ENCODE assay signal across 9 cellular contexts in the genomic region with DNA sequence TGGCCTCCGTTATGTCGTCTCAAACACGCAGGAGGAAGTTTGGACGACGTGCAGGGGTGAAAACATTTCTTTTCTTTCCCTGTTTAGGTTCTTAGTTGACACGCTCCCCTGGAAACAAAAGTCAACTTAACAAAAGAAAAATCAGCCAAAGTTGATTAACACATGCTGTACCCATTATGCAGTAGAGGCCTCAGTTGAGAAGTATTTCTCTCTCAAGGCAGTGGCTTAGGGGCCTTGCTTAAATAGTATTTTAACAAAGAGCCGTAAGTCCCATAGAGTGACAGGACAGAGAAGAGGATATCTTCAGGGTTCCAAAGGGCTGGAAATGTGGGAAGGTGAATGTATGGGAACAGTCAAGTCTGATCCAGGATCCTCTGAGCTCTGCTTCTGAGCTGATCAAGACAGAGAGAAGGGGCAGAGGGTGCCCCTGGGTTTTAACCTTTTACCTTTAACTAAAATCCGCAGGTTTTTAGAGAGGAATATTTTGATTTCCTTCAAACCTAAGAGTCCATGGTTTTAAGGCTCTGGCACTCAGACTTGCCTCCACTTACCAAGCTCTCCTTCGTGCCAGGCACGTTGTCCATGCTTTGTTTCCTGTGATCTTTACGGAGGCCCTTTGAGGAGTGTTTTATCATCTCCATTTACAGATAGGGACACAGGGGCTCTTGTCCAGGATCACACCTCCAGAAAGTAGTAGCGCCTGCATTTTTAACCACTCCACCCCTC. TPM values are rescaled to one million over a fixed set of nuclear protein-coding genes. Genes with fewer than 3 reads are reported as not detected.
DNase-seq lines count a peak whose midpoint lies in the region; ATAC-seq, FAIRE-seq and TF ChIP-seq lines count a peak whose summit lies in the region.
"Had no signal": no experiment of that assay in that cellular context is flagged by ENCODE, and none has a peak within 500 bp of the region (broad histone marks: within the 10 kb centered on the region; RNA-seq: fewer than 3 reads in every experiment).

No MANE protein-coding gene starts in this region.

- no peaks in the 10 kb centered on the region for H3K27me3 Mint-ChIP-seq in activated naive CD4-positive, alpha-beta T cell treated with anti-CD3 and anti-CD28 coated beads, Interleukin-2, amount 10 ng/mL, durations not matched to agents 7 days and 5 days
- no peaks in the 10 kb centered on the region for H3K27me3 Mint-ChIP-seq in type B pancreatic cell

- peaks cover 61% of the 10 kb centered on the region for H3K79me2 ChIP-seq in GM12878 (ENCODE audit: control insufficient read depth, insufficient read depth, low read length)

- H3K4me3 ChIP-seq in GM12878 (peak overlapping the region; percentile 12; the same call in 1 of the 2 replicates), mucosa of rectum (ENCODE audit: low read length in 2 of 2) (peak overlapping the region; percentile 78 to 88)

- no peak for TF ChIP-seq RAD21 in GM12878 (IDR thresholded peaks at IDR 0.05; ENCODE audit: insufficient read depth, low read depth, low read length)

- peaks cover 17% of the 10 kb centered on the region for H3K36me3 Mint-ChIP-seq in activated naive CD4-positive, alpha-beta T cell treated with anti-CD3 and anti-CD28 coated beads, Interleukin-2, amount 10 ng/mL, durations not matched to agents 7 days and 5 days
- H3K36me3 Mint-ChIP-seq in type B pancreatic cell, result no peaks in the 10 kb centered on the region

- no peaks in the 10 kb centered on the region for H3K9me3 Mint-ChIP-seq in activated naive CD4-positive, alpha-beta T cell treated with anti-CD3 and anti-CD28 coated beads, Interleukin-2, amount 10 ng/mL, durations not matched to agents 7 days and 5 days
- H3K9me3 Mint-ChIP-seq in type B pancreatic cell, result no peaks in the 10 kb centered on the region

- no peaks in the 10 kb centered on the region for H3K9me3 ChIP-seq in GM12878 (replicated peaks; ENCODE audit: control insufficient read depth, insufficient read depth, low read length)
- H3K9me3 ChIP-seq in mucosa of rectum (ENCODE audit: control insufficient read depth in 2 of 2, low read length in 2 of 2), result no peaks in the 10 kb centered on the region

- ATAC-seq in GM12878, result no peak; the same call in 2 of the 3 replicates

- BruUV-seq in GM12878 (replicated peaks; lab: Mats Ljungman, UMichigan), result TSS peak; percentile 95

- peak overlapping the region; percentile 75 for H3K4me2 ChIP-seq in GM12878 (ENCODE audit: control insufficient read depth, insufficient read depth)

- H4K20me1 ChIP-seq in GM12878 (ENCODE audit: control insufficient read depth, insufficient read depth), result peaks cover 16% of the 10 kb centered on the region

- H3K4me1 ChIP-seq in GM12878 (ENCODE audit: control insufficient read depth, insufficient read depth, low read length) (peaks cover 36% of the 10 kb centered on the region), mucosa of rectum (ENCODE audit: control insufficient read depth in 2 of 2, insufficient read depth in 2 of 2, low read length in 2 of 2) (peaks cover 16 to 23% of the 10 kb centered on the region in 2 donors)

- 3% methylated on average over 12 of the region's 12 CpGs for WGBS in GM12878 (ENCODE audit: insufficient coverage, insufficient replicate concordance, low lambda C conversion rate, missing lambda C conversion rate)

- TF ChIP-seq EP300 in GM12878 (IDR thresholded peaks at IDR 0.05; ENCODE audit: borderline replicate concordance in 1 of 2, control insufficient read depth in 1 of 2, low read depth in 2 of 2, low read length in 2 of 2), result peak in 1 of 2 experiments; percentile 27; a peak in 2 of 4 replicates

- peak; percentile 17 for DNase-seq in activated naive CD4-positive, alpha-beta T cell treated with anti-CD3 and anti-CD28 coated beads, Interleukin-2, amount 10 ng/mL, durations not matched to agents 7 days and 5 days
- DNase-seq in activated naive CD4-positive, alpha-beta T cell (lab: John Stamatoyannopoulos, UW), result no peak
- no peak for DNase-seq in GM12878 (ENCODE audit: low read depth, low spot score)
- DNase-seq in type B pancreatic cell (ENCODE audit: extremely low spot score, unreplicated experiment), result no peak
- no peak for DNase-seq in H4 (ENCODE audit: low spot score)
- DNase-seq in NCI-H1436 treated with DMSO at 0.1 percent for 48 hours (lab: John Stamatoyannopoulos, UW), result no peak
- DNase-seq in activated CD4-positive, alpha-beta T cell treated with anti-CD3 and anti-CD28 coated beads, Interleukin-2, amount 50 U/mL, for 1 hour, result no peak
- DNase-seq: NCI-H510A had no signal

- POLR2A ChIA-PET in GM12878 (lab: Charles Lee), result interaction anchor here (1.0 to 5.0 kb wide), 17 partner anchors 9 to 801 kb away, joined by 3 to 44 read pairs (median 4); partner anchors contain the start of genes RBM22 and TCOF1

- peaks cover 40% of the 10 kb centered on the region for H3K4me1 Mint-ChIP-seq in activated naive CD4-positive, alpha-beta T cell treated with anti-CD3 and anti-CD28 coated beads, Interleukin-2, amount 10 ng/mL, durations not matched to agents 7 days and 5 days
- peaks cover 14% of the 10 kb centered on the region for H3K4me1 Mint-ChIP-seq in type B pancreatic cell (ENCODE audit: unreplicated experiment)

- in situ Hi-C loops in GM12878 (cut with MboI), result no loop called here

- no peaks in the 10 kb centered on the region for H3K27me3 ChIP-seq in GM12878 (replicated peaks in 1 of 2; ENCODE audit: control insufficient read depth in 2 of 2, insufficient read depth in 2 of 2, low read length in 1 of 2)
- H3K27me3 ChIP-seq in mucosa of rectum (ENCODE audit: control insufficient read depth in 2 of 2, insufficient read depth in 2 of 2, low read length in 2 of 2), result no peaks in the 10 kb centered on the region

- peak overlapping the region; percentile 94 for H3K4me3 Mint-ChIP-seq in activated naive CD4-positive, alpha-beta T cell treated with anti-CD3 and anti-CD28 coated beads, Interleukin-2, amount 10 ng/mL, durations not matched to agents 7 days and 5 days
- peak overlapping the region; percentile 83 for H3K4me3 Mint-ChIP-seq in type B pancreatic cell

- peak overlapping the region; percentile 43 for H2AFZ ChIP-seq in GM12878 (ENCODE audit: control insufficient read depth, low read depth, low read length)

- TF ChIP-seq POLR2A in GM12878 (IDR thresholded peaks at IDR 0.05; ENCODE audit: low read depth, low read length), result 0 out of 2 replicates have a peak, but pooled peaks have one; percentile 51

- H3K27ac Mint-ChIP-seq in activated naive CD4-positive, alpha-beta T cell treated with anti-CD3 and anti-CD28 coated beads, Interleukin-2, amount 10 ng/mL, durations not matched to agents 7 days and 5 days, result peak overlapping the region; percentile 99
- no peak overlapping the region for H3K27ac Mint-ChIP-seq in type B pancreatic cell

- SMC1A ChIA-PET in GM12878 (lab: Charles Lee; ENCODE audit: uncharacterized antibody, unreplicated experiment), result interaction anchor here (0.6 to 3.5 kb wide), 10 partner anchors 10 to 297 kb away, joined by 3 to 23 read pairs (median 3); no protein-coding TSS in a partner anchor

- no peak for TF ChIP-seq CTCF in GM12878 (IDR thresholded peaks at IDR 0.05 in 2 of 3, conservative IDR thresholded peaks at IDR 0.05 in 1 of 3; ENCODE audit: control insufficient read depth in 2 of 3, extremely low read depth in 1 of 3, insufficient read depth in 1 of 3, low read depth in 3 of 3, low read length in 3 of 3)
- TF ChIP-seq CTCF in type B pancreatic cell (conservative IDR thresholded peaks at IDR 0.05), result no peak

- CTCF ChIA-PET in activated naive CD4-positive, alpha-beta T cell treated with anti-CD3 and anti-CD28 coated beads, Interleukin-2, amount 10 ng/mL, durations not matched to agents 7 days and 5 days (lab: Charles Lee), result interaction anchor here (1.0 to 5.4 kb wide), 4 partner anchors 14 to 62 kb away, joined by 3 to 31 read pairs (median 4); no protein-coding TSS in a partner anchor
- CTCF ChIA-PET in GM12878 (lab: Yijun Ruan, JAX), result interaction anchor here (0.8 to 2.1 kb wide), 6 partner anchors 9 to 77 kb away, joined by 3 to 10 read pairs (median 4); no protein-coding TSS in a partner anchor

- RAD21 ChIA-PET in GM12878 (lab: Charles Lee; ENCODE audit: unreplicated experiment), result interaction anchor here (0.7 to 5.3 kb wide), 8 partner anchors 8 to 37 kb away, joined by 3 to 49 read pairs (median 6); no protein-coding TSS in a partner anchor

- FAIRE-seq in GM12878 (lab: Jason Lieb, UNC), result no peak

- peak overlapping the region; percentile 91 for H3K9ac ChIP-seq in GM12878 (ENCODE audit: control insufficient read depth, insufficient read depth, low read length)
- H3K9ac ChIP-seq in mucosa of rectum (ENCODE audit: low read depth in 1 of 2, low read length in 2 of 2), result peak overlapping the region; percentile 66 to 70

- intact Hi-C loops in GM12878 (cut with micrococcal nuclease; ENCODE audit: unreplicated experiment), result loop anchor here (2.0 to 10.0 kb wide), 3 partner anchors 35 to 1609 kb away; partner anchors contain the start of genes ANXA6 and RPS14

- H3K36me3 ChIP-seq in GM12878 (ENCODE audit: control insufficient read depth in 2 of 2, insufficient read depth in 2 of 2, low read length in 1 of 2), result peaks cover 2 to 10% of the 10 kb centered on the region in 2 experiments; a peak in 3 of 4 replicates
- H3K36me3 ChIP-seq in mucosa of rectum (ENCODE audit: control insufficient read depth in 2 of 2, insufficient read depth in 2 of 2, low read length in 2 of 2), result no peaks in the 10 kb centered on the region

- H3K27ac ChIP-seq in GM12878 (ENCODE audit: control insufficient read depth, insufficient read depth), result peak overlapping the region; percentile 100
- H3K27ac ChIP-seq in mucosa of rectum (ENCODE audit: low read depth in 2 of 2, low read length in 2 of 2), result peak overlapping the region; percentile 83 to 90

RNA-seq across cellular contexts. Expression of gene CD74, which starts 0.6 kb away (rescaled TPM):
- 2,823 and 2,919 TPM in 2 replicates for total RNA-seq in GM12878 (2013; cell fraction: nucleolus; rRNA removed)
- total RNA-seq in GM12878 (2014; rRNA removed) (10,156 and 11,063 TPM in 2 replicates), GM12878 (2014; rRNA removed; fragmentation: Illumina TruSeq; extraction: Trizol) (2,507 and 2,767 TPM in 2 replicates), GM12878 (2021) (4,973 and 5,010 TPM in 2 replicates), type B pancreatic cell (ENCODE audit: low replicate concordance) (24.9 and 37.2 TPM in 2 replicates)
- polyA plus RNA-seq in GM12878 (2011; ENCODE audit: low read depth), result 4,271 TPM
- polyA plus RNA-seq in GM12878 (2011; rRNA removed) (309 and 1,760 TPM in 2 replicates), GM12878 (2014; fragmentation: Illumina TruSeq; extraction: Trizol) (3,291 and 4,542 TPM in 2 replicates), GM12878 (2014; fragmentation: Nextera tagmentation; extraction: Ambion mirVana) (1,000 to 10,000 TPM; 1,387 to 2,107 TPM), GM12878 (2014; rRNA removed) (3,302 and 5,141 TPM in 2 replicates), GM12878 (2016; fragmentation: Nextera tagmentation; extraction: Ambion mirVana) (1,000 to 10,000 TPM; 6,006 to 6,596 TPM)
- 1,718 and 2,321 TPM in 2 replicates for polyA plus RNA-seq in GM12878 (2011; cell fraction: cytosol; rRNA removed)
- polyA plus RNA-seq in GM12878 (2011; cell fraction: nucleus; rRNA removed), result 1,510 and 1,766 TPM in 2 replicates
- 6,323 and 7,232 TPM in 2 replicates for polyA plus RNA-seq in GM12878 (2012)
- polyA minus RNA-seq in GM12878 (2011; rRNA and poly(A)+ RNA removed), result 1,457 and 1,517 TPM in 2 replicates
- polyA minus RNA-seq in GM12878 (2011; cell fraction: cytosol; rRNA and poly(A)+ RNA removed), result 1,302 and 1,364 TPM in 2 replicates
- 388 and 604 TPM in 2 replicates for polyA minus RNA-seq in GM12878 (2011; cell fraction: nucleus; rRNA and poly(A)+ RNA removed)
- 1.6 and 11.7 TPM in 2 replicates for total RNA-seq in H4 (2014; rRNA removed; shearing (Covaris generic))

RNA-seq across cellular contexts. Expression of gene RPS14, which starts 36.2 kb away (rescaled TPM):
- 281 and 294 TPM in 2 replicates for total RNA-seq in GM12878 (2013; cell fraction: nucleolus; rRNA removed)
- 3,103 and 3,139 TPM in 2 replicates for total RNA-seq in GM12878 (2014; rRNA removed)
- 2,472 and 2,596 TPM in 2 replicates for total RNA-seq in GM12878 (2014; rRNA removed; fragmentation: Illumina TruSeq; extraction: Trizol)
- 3,369 and 3,514 TPM in 2 replicates for total RNA-seq in GM12878 (2021)
- polyA plus RNA-seq in GM12878 (2011; ENCODE audit: low read depth), result 9,466 TPM
- 3,820 and 3,850 TPM in 2 replicates for polyA plus RNA-seq in GM12878 (2011; rRNA removed)
- 6,340 and 8,149 TPM in 2 replicates for polyA plus RNA-seq in GM12878 (2011; cell fraction: cytosol; rRNA removed)
- polyA plus RNA-seq in GM12878 (2011; cell fraction: nucleus; rRNA removed), result 1,312 and 1,697 TPM in 2 replicates
- 4,574 and 5,154 TPM in 2 replicates for polyA plus RNA-seq in GM12878 (2012)
- polyA plus RNA-seq in GM12878 (2014; fragmentation: Illumina TruSeq; extraction: Trizol), result 3,219 and 4,047 TPM in 2 replicates
- polyA plus RNA-seq in GM12878 (2014; fragmentation: Nextera tagmentation; extraction: Ambion mirVana), result 1,000 to 10,000 TPM; 2,295 to 2,356 TPM
- polyA plus RNA-seq in GM12878 (2014; rRNA removed), result 3,649 and 3,781 TPM in 2 replicates
- 1,000 to 10,000 TPM; 2,318 to 2,319 TPM for polyA plus RNA-seq in GM12878 (2016; fragmentation: Nextera tagmentation; extraction: Ambion mirVana)
- polyA minus RNA-seq in GM12878 (2011; rRNA and poly(A)+ RNA removed), result 1,451 and 1,695 TPM in 2 replicates
- 359 and 410 TPM in 2 replicates for polyA minus RNA-seq in GM12878 (2011; cell fraction: cytosol; rRNA and poly(A)+ RNA removed)
- polyA minus RNA-seq in GM12878 (2011; cell fraction: nucleus; rRNA and poly(A)+ RNA removed), result 135 and 152 TPM in 2 replicates
- total RNA-seq in type B pancreatic cell (ENCODE audit: low replicate concordance), result 2,469 and 2,543 TPM in 2 replicates
- total RNA-seq in H4 (2014; rRNA removed; shearing (Covaris generic)), result 2,476 and 2,863 TPM in 2 replicates

RNA-seq across cellular contexts. Expression of gene TCOF1, which starts 55.8 kb away (rescaled TPM):
- 55.0 and 67.3 TPM in 2 replicates for total RNA-seq in GM12878 (2013; cell fraction: nucleolus; rRNA removed)
- 35.0 and 42.1 TPM in 2 replicates for total RNA-seq in GM12878 (2014; rRNA removed)
- 30.5 and 35.6 TPM in 2 replicates for total RNA-seq in GM12878 (2014; rRNA removed; fragmentation: Illumina TruSeq; extraction: Trizol)
- total RNA-seq in GM12878 (2021), result 74.7 and 83.9 TPM in 2 replicates
- polyA plus RNA-seq in GM12878 (2011; ENCODE audit: low read depth), result 11.1 TPM
- polyA plus RNA-seq in GM12878 (2011; rRNA removed), result 6.4 and 12.7 TPM in 2 replicates
- 17.0 and 18.6 TPM in 2 replicates for polyA plus RNA-seq in GM12878 (2011; cell fraction: cytosol; rRNA removed)
- polyA plus RNA-seq in GM12878 (2011; cell fraction: nucleus; rRNA removed), result 48.4 and 68.2 TPM in 2 replicates
- polyA plus RNA-seq in GM12878 (2012), result 20.7 and 25.6 TPM in 2 replicates
- 39.4 and 56.1 TPM in 2 replicates for polyA plus RNA-seq in GM12878 (2014; fragmentation: Illumina TruSeq; extraction: Trizol)
- polyA plus RNA-seq in GM12878 (2014; fragmentation: Nextera tagmentation; extraction: Ambion mirVana), result 10 to 100 TPM in 1 of 2 experiments, 1 to 10 TPM in 1; 8.7 to 12.3 TPM
- polyA plus RNA-seq in GM12878 (2014; rRNA removed), result 35.4 and 44.6 TPM in 2 replicates
- 10 to 100 TPM; 71.2 to 76.3 TPM for polyA plus RNA-seq in GM12878 (2016; fragmentation: Nextera tagmentation; extraction: Ambion mirVana)
- 14.8 and 21.1 TPM in 2 replicates for polyA minus RNA-seq in GM12878 (2011; rRNA and poly(A)+ RNA removed)
- polyA minus RNA-seq in GM12878 (2011; cell fraction: cytosol; rRNA and poly(A)+ RNA removed), result 11.4 and 13.2 TPM in 2 replicates
- 19.5 and 38.2 TPM in 2 replicates for polyA minus RNA-seq in GM12878 (2011; cell fraction: nucleus; rRNA and poly(A)+ RNA removed)
- total RNA-seq in type B pancreatic cell (ENCODE audit: low replicate concordance), result 42.6 and 65.3 TPM in 2 replicates
- 23.6 and 32.9 TPM in 2 replicates for total RNA-seq in H4 (2014; rRNA removed; shearing (Covaris generic))

Comparison
In these comparisons a context has a peak if more than half of its experiments do, and no peak if none do; other contexts are left out.
1. RNA of gene CD74, which starts 0.6 kb away (total RNA-seq): 2,507 to 11,063 TPM in GM12878; 24.9 to 37.2 TPM in type B pancreatic cell and 1.6 to 11.7 TPM in H4; every median in the first group is over 10 times any median in the second.